20 cellular contexts compared by ENCODE assay signal in genomic region chr13:98983182-98983581, GRCh38. TPM values are rescaled to one million over a fixed set of nuclear protein-coding genes. Genes with fewer than 3 reads are reported as not detected.
A peak's percentile ranks its signal among the peaks of the same experiment; 100 is the strongest.
DNase-seq lines count a peak whose midpoint lies in the region; ATAC-seq, FAIRE-seq and TF ChIP-seq lines count a peak whose summit lies in the region.
"Had no signal": no experiment of that assay in that cellular context is flagged by ENCODE, and none has a peak within 500 bp of the region (broad histone marks: within the 10 kb centered on the region; RNA-seq: fewer than 3 reads in every experiment).

No MANE protein-coding gene starts in this region.

- H3K27me3 ChIP-seq in WERI-Rb-1 (ENCODE audit: insufficient read depth, low read depth, severe bottlenecking) = no peaks in the 10 kb centered on the region

- peaks cover 86% of the 10 kb centered on the region for H3K4me1 Mint-ChIP-seq in activated T-cell treated with anti-CD3 and anti-CD28 coated beads, Interleukin-2, amount 50 U/mL, for 72 hours (ENCODE audit: low read depth)
- peaks cover 87% of the 10 kb centered on the region for H3K4me1 Mint-ChIP-seq in endothelial cell (ENCODE audit: unreplicated experiment)

- no peaks in the 10 kb centered on the region for H3K9me3 Mint-ChIP-seq in activated T-cell treated with anti-CD3 and anti-CD28 coated beads, Interleukin-2, amount 50 U/mL, for 72 hours
- no peaks in the 10 kb centered on the region for H3K9me3 Mint-ChIP-seq in endothelial cell (ENCODE audit: unreplicated experiment)
- H3K9me3 Mint-ChIP-seq: CD8-positive, alpha-beta memory T cell had no signal

- no peak for TF ChIP-seq CTCF in VCaP (conservative IDR thresholded peaks at IDR 0.05)
- no peak for TF ChIP-seq CTCF in endothelial cell (IDR thresholded peaks at IDR 0.05; ENCODE audit: unreplicated experiment)
- no peak for TF ChIP-seq CTCF in WERI-Rb-1 (IDR thresholded peaks at IDR 0.05; ENCODE audit: low read depth, low read length)

- no peak overlapping the region for H3K4me3 ChIP-seq in WERI-Rb-1 (ENCODE audit: low read depth, low read length)

- H3K4me3 Mint-ChIP-seq in activated T-cell treated with anti-CD3 and anti-CD28 coated beads, Interleukin-2, amount 50 U/mL, for 72 hours = no peak overlapping the region
- H3K4me3 Mint-ChIP-seq in endothelial cell (ENCODE audit: unreplicated experiment) = no peak overlapping the region
- H3K4me3 Mint-ChIP-seq: CD8-positive, alpha-beta memory T cell had no signal

- no peaks in the 10 kb centered on the region for H3K27me3 Mint-ChIP-seq in activated T-cell treated with anti-CD3 and anti-CD28 coated beads, Interleukin-2, amount 50 U/mL, for 72 hours (ENCODE audit: low read depth)
- no peaks in the 10 kb centered on the region for H3K27me3 Mint-ChIP-seq in endothelial cell (ENCODE audit: unreplicated experiment)
- H3K27me3 Mint-ChIP-seq: CD8-positive, alpha-beta memory T cell had no signal

- FAIRE-seq in frontal cortex (lab: Jason Lieb, UNC) = no peak
- FAIRE-seq: A204.1, G401.6, H54 had no signal

- DNase-seq in activated T-cell treated with anti-CD3 and anti-CD28 coated beads, Interleukin-2, amount 50 U/mL, for 72 hours = no peak
- no peak for DNase-seq in activated T-cell treated with anti-CD3 and anti-CD28 coated beads, Interleukin-2, amount 50 U/mL, for 48 hours
- no peak for DNase-seq in endothelial cell (ENCODE audit: low spot score)
- DNase-seq in frontal cortex (ENCODE audit: low spot score in 2 of 2) = no peak
- no peak for DNase-seq in WERI-Rb-1
- DNase-seq: BE2C; CD8-positive, alpha-beta memory T cell; NCI-H1417; NCI-H187; NCI-H2227 treated with DMSO at 0.1 percent for 48 hours; NCI-H524; NCI-H82; OCI-M1; SHP77 had no signal

- ATAC-seq in activated T-cell treated with anti-CD3 and anti-CD28 coated beads, Interleukin-2, amount 50 U/mL, for 72 hours (replicated peaks in 1 of 2) = peak in 1 of 2 donors; percentile 24
- ATAC-seq in HG02938 (IDR thresholded peaks at IDR 0.05; ENCODE audit: unreplicated experiment) = no peak

- no peaks in the 10 kb centered on the region for H3K36me3 Mint-ChIP-seq in activated T-cell treated with anti-CD3 and anti-CD28 coated beads, Interleukin-2, amount 50 U/mL, for 72 hours (ENCODE audit: insufficient read depth in 2 of 2)
- no peaks in the 10 kb centered on the region for H3K36me3 Mint-ChIP-seq in endothelial cell (ENCODE audit: low read depth, unreplicated experiment)

- peak overlapping the region; percentile 54; the same call in 1 of the 2 replicates for H3K27ac ChIP-seq in VCaP
- no peak overlapping the region for H3K27ac ChIP-seq in WERI-Rb-1
- H3K27ac ChIP-seq: KMS-11 had no signal

- H3K36me3 ChIP-seq in WERI-Rb-1 = no peaks in the 10 kb centered on the region
- H3K36me3 ChIP-seq: BE2C had no signal

- H3K27ac Mint-ChIP-seq in activated T-cell treated with anti-CD3 and anti-CD28 coated beads, Interleukin-2, amount 50 U/mL, for 72 hours = peak overlapping the region; percentile 71
- peak overlapping the region; percentile 34 for H3K27ac Mint-ChIP-seq in endothelial cell (ENCODE audit: unreplicated experiment)

- H3K9me3 ChIP-seq in WERI-Rb-1 (ENCODE audit: severe bottlenecking) = no peaks in the 10 kb centered on the region
- H3K9me3 ChIP-seq: BE2C had no signal

RNA-seq across cellular contexts. Expression of gene DOCK9, which starts 5.3 kb away (rescaled TPM):
- total RNA-seq in activated T-cell treated with anti-CD3 and anti-CD28 coated beads, Interleukin-2, amount 50 U/mL, for 72 hours = 10 to 100 TPM; 51.6 to 71.5 TPM
- total RNA-seq in endothelial cell (ENCODE audit: unreplicated experiment) (339 TPM), frontal cortex (162 TPM)
